In the genomic region with DNA sequence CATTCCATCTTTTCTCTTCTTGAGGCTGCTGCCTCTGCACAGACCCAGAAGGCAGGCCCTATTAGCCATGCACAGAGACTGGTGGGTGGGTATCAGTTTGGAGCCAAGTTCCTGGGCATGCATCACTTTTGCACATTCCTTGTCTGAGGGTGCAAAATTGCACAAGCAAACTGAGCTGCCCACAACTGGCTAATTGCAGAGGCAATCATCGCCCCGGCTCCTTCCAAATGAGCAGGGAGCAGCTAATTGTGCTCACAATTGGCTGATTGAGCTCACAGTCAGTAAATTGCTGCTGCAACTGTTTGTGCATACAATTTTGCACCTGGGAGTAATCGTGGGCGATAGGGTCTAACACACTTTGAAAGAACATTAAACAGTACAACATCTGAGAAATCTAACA, we compare ENCODE assay signal across 29 cellular contexts.
"Had no signal": no experiment of that assay in that cellular context is flagged by ENCODE, and none has a peak within 500 bp of the region (broad histone marks: within the 10 kb centered on the region; RNA-seq: fewer than 3 reads in every experiment).

No MANE protein-coding gene starts in this region.

- ATAC-seq: left cardiac atrium; left lung; lower lobe of right lung; natural killer cell; right cardiac atrium; sciatic nerve; stimulated activated naive B cell treated with anti-CD40 and anti-IgM and Interleukin-4, amounts not matched to agents 10 μg/mL and 1 μg/mL and 100 μg/mL, for 72 hours; stimulated activated naive CD8-positive, alpha-beta T cell treated with anti-CD3 and anti-CD28 coated beads, Interleukin-15, Interleukin-2, amounts not matched to agents 100 U/mL and 50 U/mL, for 24 hours; upper lobe of right lung had no signal

- H3K4me3 ChIP-seq: left lung, lower lobe of right lung, ovary, prostate gland, skin epidermis, stomach, suprapubic skin, thoracic aorta, tibial artery, upper lobe of right lung had no signal

- FAIRE-seq: keratinocyte, urothelium cell line had no signal

- H3K9me3 ChIP-seq: left lung, lower lobe of right lung, ovary, prostate gland, stomach, suprapubic skin, thoracic aorta, tibial artery, upper lobe of right lung had no signal

- H3K27me3 ChIP-seq: left lung, ovary, stomach, suprapubic skin, tibial artery, upper lobe of right lung had no signal

- H3K4me1 ChIP-seq: left lung, lower lobe of right lung, prostate gland, stomach, suprapubic skin, tibial artery, upper lobe of right lung had no signal

- H3K27ac ChIP-seq: left lung, lower lobe of right lung, ovary, prostate gland, skin epidermis, stomach, suprapubic skin, thoracic aorta, tibial artery, upper lobe of right lung had no signal

- DNase-seq: hippocampal formation; kidney glomerular epithelial cell; left cardiac atrium; left lung; lower lobe of right lung; mammary epithelial cell; mesenchymal stem cell; naive B cell; natural killer cell; ovary; retina; right cardiac atrium; stimulated activated CD4-positive, alpha-beta T cell treated with anti-CD3 and anti-CD28 coated beads, Interleukin-12 subunit alpha, Interleukin-12 subunit beta, amount 100 ng/mL, for 4 hours; stimulated activated CD4-positive, alpha-beta T cell treated with anti-CD3 and anti-CD28 coated beads, Interleukin-15, amount 100 ng/mL, for 24 hours; stimulated activated CD4-positive, alpha-beta T cell treated with anti-CD3 and anti-CD28 coated beads, Interleukin-2, amount 100 ng/mL, for 24 hours; stimulated activated CD4-positive, alpha-beta T cell treated with anti-CD3 and anti-CD28 coated beads, Interleukin-4, amount 100 ng/mL, for 1 hour; stimulated activated naive B cell treated with anti-CD40 and anti-IgM and Interleukin-4, amounts not matched to agents 10 μg/mL and 1 μg/mL and 100 μg/mL, for 72 hours; stimulated activated naive CD8-positive, alpha-beta T cell treated with anti-CD3 and anti-CD28 coated beads, Interleukin-15, Interleukin-2, amounts not matched to agents 100 U/mL and 50 U/mL, for 24 hours; stomach; tibial artery; trophoblast cell; upper lobe of right lung had no signal

- H3K36me3 ChIP-seq: left lung, lower lobe of right lung, ovary, prostate gland, stomach, suprapubic skin, thoracic aorta, tibial artery, upper lobe of right lung had no signal
